ENCODE assay signal across 1 cellular context in genomic region chr17:63621684-63622570, GRCh38.
TF ChIP-seq lines count a peak whose summit lies in the region.

TSS of gene MAP3K3 (plus strand) at chr17:63622417. CDS start at chr17:63622760, 343 bp downstream.

TF ChIP-seq in HepG2, 621 proteins besides CTCF, POLR2A, EP300 and RAD21 (continued from another document and continues in another):
- TF ChIP-seq ZNF800 (CRISPR knock-in tag; IDR thresholded peaks at IDR 0.05) = no peak; the same call in none of the 2 replicates
- no peak for TF ChIP-seq DNMT1 (CRISPR knock-in tag; IDR thresholded peaks at IDR 0.05)
- no peak for TF ChIP-seq TRAFD1 (CRISPR knock-in tag; IDR thresholded peaks at IDR 0.05; ENCODE audit: borderline replicate concordance)
- TF ChIP-seq CBX2 (IDR thresholded peaks at IDR 0.05; ENCODE audit: low read depth, low read length) = no peak
- TF ChIP-seq CBX2 (CRISPR knock-in tag; IDR thresholded peaks at IDR 0.05; ENCODE audit: low read depth) = no peak
- TF ChIP-seq ZNF724P (CRISPR knock-in tag; IDR thresholded peaks at IDR 0.05; ENCODE audit: borderline replicate concordance) = peak; percentile 54; the same call in 1 of the 2 replicates
- no peak for TF ChIP-seq ZNF512 (CRISPR knock-in tag; IDR thresholded peaks at IDR 0.05)
- peak; percentile 96 for TF ChIP-seq MYPOP (CRISPR knock-in tag; IDR thresholded peaks at IDR 0.05)
- peak; percentile 77; the same call in 1 of the 2 replicates for TF ChIP-seq GMEB1 (CRISPR knock-in tag; IDR thresholded peaks at IDR 0.05; ENCODE audit: borderline replicate concordance)
- TF ChIP-seq HOXA3 (CRISPR knock-in tag; IDR thresholded peaks at IDR 0.05) = peak; percentile 75
- peak; percentile 92 for TF ChIP-seq ZNF784 (CRISPR knock-in tag; IDR thresholded peaks at IDR 0.05; ENCODE audit: borderline replicate concordance)
- TF ChIP-seq ZSCAN22 (CRISPR knock-in tag; IDR thresholded peaks at IDR 0.05) = no peak
- peak; percentile 36 for TF ChIP-seq DBP (CRISPR knock-in tag; IDR thresholded peaks at IDR 0.05; ENCODE audit: not compliant biosample characterization)
- 0 out of 2 replicates have a peak, but pooled peaks have one; percentile 56 for TF ChIP-seq ZNF318 (CRISPR knock-in tag; IDR thresholded peaks at IDR 0.05)
- 0 out of 2 replicates have a peak, but pooled peaks have one; percentile 47 for TF ChIP-seq ZNF20 (CRISPR knock-in tag; IDR thresholded peaks at IDR 0.05)
- no peak for TF ChIP-seq ZHX2 (IDR thresholded peaks at IDR 0.05; ENCODE audit: low read depth)
- TF ChIP-seq ZHX2 (CRISPR knock-in tag; IDR thresholded peaks at IDR 0.05; ENCODE audit: borderline replicate concordance) = 0 out of 2 replicates have a peak, but pooled peaks have one; percentile 26
- peak; percentile 70; the same call in 1 of the 2 replicates for TF ChIP-seq MTF1 (CRISPR knock-in tag; IDR thresholded peaks at IDR 0.05)
- no peak for TF ChIP-seq ATF7 (IDR thresholded peaks at IDR 0.05)
- TF ChIP-seq ATF7 (CRISPR knock-in tag; IDR thresholded peaks at IDR 0.05) = no peak
- no peak for TF ChIP-seq JUNB (CRISPR knock-in tag; IDR thresholded peaks at IDR 0.05; ENCODE audit: borderline replicate concordance)
- TF ChIP-seq ATF7-NPFF (CRISPR knock-in tag; IDR thresholded peaks at IDR 0.05; ENCODE audit: low read depth) = peak; percentile 54; the same call in 1 of the 2 replicates
- no peak for TF ChIP-seq ZBTB26 (CRISPR knock-in tag; IDR thresholded peaks at IDR 0.05; ENCODE audit: borderline replicate concordance)
- TF ChIP-seq SALL2 (CRISPR knock-in tag; IDR thresholded peaks at IDR 0.05) = peak; percentile 82
- no peak for TF ChIP-seq NR2F6 (IDR thresholded peaks at IDR 0.05)
- TF ChIP-seq NR2F6 (CRISPR knock-in tag; IDR thresholded peaks at IDR 0.05) = peak; percentile 23; the same call in 1 of the 2 replicates
